Comparison of ENCODE assay signal across 6 cellular contexts in genomic region chr2:5628484-5628883, GRCh38.
A peak's percentile ranks its signal among the peaks of the same experiment; 100 is the strongest.
DNase-seq lines count a peak whose midpoint lies in the region; ATAC-seq, FAIRE-seq and TF ChIP-seq lines count a peak whose summit lies in the region.
"Not testable (repeated sequence)": the region's sequence is repeated elsewhere in the genome, so short reads cannot be mapped to it uniquely, and the experiment has no call there.

No MANE protein-coding gene starts in this region.

- not testable (repeated sequence) for H3K56ac ChIP-seq in H1 (replicated peaks; ENCODE audit: insufficient read length, low read depth, low read length)

- TF ChIP-seq CTCF in astrocyte (IDR thresholded peaks at IDR 0.05; ENCODE audit: insufficient read depth, low read depth, low read length); H1 (IDR thresholded peaks at IDR 0.05; ENCODE audit: control extremely low read depth in 1 of 3, insufficient read depth in 1 of 3, low read depth in 1 of 3, low read length in 3 of 3); psoas muscle (IDR thresholded peaks at IDR 0.05): not testable (repeated sequence)

- not testable (repeated sequence) for H3K4me2 ChIP-seq in astrocyte (ENCODE audit: low read length); H1 (ENCODE audit: insufficient read depth in 1 of 2, low read depth in 2 of 2, low read length in 2 of 2); skeletal muscle satellite cell (ENCODE audit: low read length)

- H3K14ac ChIP-seq in H1 (ENCODE audit: insufficient read length), result not testable (repeated sequence)

- not testable (repeated sequence) for DNase-seq in H54 (ENCODE audit: insufficient read length, low spot score); RCC 7860 (ENCODE audit: low spot score); astrocyte (ENCODE audit: low read depth); H1 (ENCODE audit: low read depth in 1 of 2, low spot score in 2 of 2); psoas muscle

- H3K27ac ChIP-seq in astrocyte (ENCODE audit: low read depth, low read length); H1 (ENCODE audit: low read depth, low read length): not testable (repeated sequence)
- H3K27ac ChIP-seq in psoas muscle, result peak overlapping the region; percentile 60

- TF ChIP-seq EP300 in H1 (IDR thresholded peaks at IDR 0.05; ENCODE audit: borderline replicate concordance in 1 of 2, low read depth in 2 of 2, low read length in 2 of 2), result not testable (repeated sequence)

- H4K20me1 ChIP-seq in astrocyte (ENCODE audit: insufficient read depth, low read length); H1 (replicated peaks in 1 of 2; ENCODE audit: control insufficient read depth in 1 of 2, insufficient read depth in 2 of 2, low read length in 2 of 2): not testable (repeated sequence)

- TF ChIP-seq POLR2A in H54 (IDR thresholded peaks at IDR 0.05; ENCODE audit: low read depth, low read length); H1 (IDR thresholded peaks at IDR 0.05; ENCODE audit: control extremely low read depth in 1 of 2, low read depth in 2 of 2, low read length in 2 of 2): not testable (repeated sequence)

- H3K79me1 ChIP-seq in H1 (ENCODE audit: low read depth, low read length), result not testable (repeated sequence)

- not testable (repeated sequence) for H2BK20ac ChIP-seq in H1 (ENCODE audit: low read length)

- not testable (repeated sequence) for H3K4me1 ChIP-seq in astrocyte (ENCODE audit: insufficient read depth, low read length); H1 (replicated peaks in 1 of 4; ENCODE audit: control insufficient read depth in 3 of 4, insufficient read depth in 4 of 4, low read length in 3 of 4); psoas muscle; skeletal muscle satellite cell (ENCODE audit: control insufficient read depth, insufficient read depth, low read length)

- not testable (repeated sequence) for H2BK12ac ChIP-seq in H1 (ENCODE audit: low read depth, low read length)

- H3K36me3 ChIP-seq in astrocyte (ENCODE audit: insufficient read depth, low read length); H1 (ENCODE audit: control insufficient read depth in 2 of 4, insufficient read depth in 4 of 4, low read length in 3 of 4); psoas muscle (ENCODE audit: insufficient read depth in 1 of 2, low read depth in 1 of 2); skeletal muscle satellite cell (ENCODE audit: insufficient read depth, low read length): not testable (repeated sequence)

- not testable (repeated sequence) for H3K4me3 Mint-ChIP-seq in astrocyte (ENCODE audit: unreplicated experiment)

- not testable (repeated sequence) for H4K91ac ChIP-seq in H1 (replicated peaks; ENCODE audit: insufficient read length, low read length)

- H4K8ac ChIP-seq in H1 (ENCODE audit: extremely low read depth, insufficient read depth, low read length), result not testable (repeated sequence)

- not testable (repeated sequence) for H3K9ac ChIP-seq in astrocyte (ENCODE audit: low read length); H1 (replicated peaks in 1 of 4; ENCODE audit: extremely low read depth in 1 of 4, low read depth in 3 of 4, low read length in 3 of 4)
- peak overlapping the region; percentile 60 for H3K9ac ChIP-seq in skeletal muscle satellite cell (ENCODE audit: low read depth, low read length)

- not testable (repeated sequence) for H3K9me3 ChIP-seq in astrocyte (ENCODE audit: insufficient read depth, low read depth, low read length); H1 (ENCODE audit: insufficient read depth in 2 of 2, low read depth in 1 of 2, low read length in 1 of 2); psoas muscle; skeletal muscle satellite cell (replicated peaks; ENCODE audit: low read length)

- not testable (repeated sequence) for H2AK5ac ChIP-seq in H1 (ENCODE audit: low read depth, low read length)

- not testable (repeated sequence) for H3K4ac ChIP-seq in H1 (replicated peaks; ENCODE audit: insufficient read length, low read depth, low read length)

- peak; percentile 98 for FAIRE-seq in H54 (lab: Jason Lieb, UNC)
- peak; percentile 63 for FAIRE-seq in RCC 7860 (lab: Jason Lieb, UNC)
- FAIRE-seq in astrocyte (lab: Jason Lieb, UNC), result peak; percentile 69
- FAIRE-seq in H1 (lab: Jason Lieb, UNC), result peak; percentile 60

- not testable (repeated sequence) for H3K27me3 ChIP-seq in astrocyte (ENCODE audit: insufficient read depth, low read length); H1 (replicated peaks in 1 of 4; ENCODE audit: control insufficient read depth in 3 of 4, extremely low read depth in 1 of 4, insufficient read depth in 3 of 4, low read length in 3 of 4); psoas muscle (ENCODE audit: insufficient read depth in 3 of 3, low read length in 2 of 3); skeletal muscle satellite cell (ENCODE audit: control insufficient read depth, insufficient read depth, low read length)

- H3K9me3 Mint-ChIP-seq in astrocyte (ENCODE audit: unreplicated experiment), result not testable (repeated sequence)

- H3K79me2 ChIP-seq in astrocyte (ENCODE audit: insufficient read depth, low read length); H1 (ENCODE audit: control insufficient read depth in 1 of 2, insufficient read depth in 2 of 2, low read length in 2 of 2): not testable (repeated sequence)

- not testable (repeated sequence) for H3K18ac ChIP-seq in H1 (ENCODE audit: extremely low read depth, low read length)

- H2BK120ac ChIP-seq in H1 (replicated peaks; ENCODE audit: low read depth, low read length), result not testable (repeated sequence)

- ATAC-seq in psoas muscle, result peak in 2 of 4 donors; percentile 57 to 70

- not testable (repeated sequence) for H3K27ac Mint-ChIP-seq in astrocyte (ENCODE audit: unreplicated experiment)

- H3K4me3 ChIP-seq in astrocyte (ENCODE audit: insufficient read depth, low read depth, low read length); H1 (ENCODE audit: extremely low read depth in 1 of 4, insufficient read depth in 2 of 4, low read depth in 3 of 4, low read length in 4 of 4); psoas muscle; skeletal muscle satellite cell (ENCODE audit: low read length): not testable (repeated sequence)

- H3K36me3 Mint-ChIP-seq in astrocyte (ENCODE audit: low read depth, unreplicated experiment), result not testable (repeated sequence)

- CTCF ChIA-PET in H1 (lab: Charles Lee; ENCODE audit: partially characterized antibody), result not testable (repeated sequence)

- not testable (repeated sequence) for TF ChIP-seq RAD21 in H1 (IDR thresholded peaks at IDR 0.05 in 1 of 2, conservative IDR thresholded peaks at IDR 0.05 in 1 of 2; ENCODE audit: low read depth in 2 of 2, low read length in 2 of 2)

- not testable (repeated sequence) for H3K4me1 Mint-ChIP-seq in astrocyte (ENCODE audit: low read depth, unreplicated experiment)

- not testable (repeated sequence) for H2AFZ ChIP-seq in astrocyte (ENCODE audit: low read depth, low read length); H1 (ENCODE audit: low read length)

- H3K23me2 ChIP-seq in H1 (ENCODE audit: low read depth, low read length), result not testable (repeated sequence)

- 100% methylated on average over 1 of the region's 6 CpGs; no CpG with 5 or more reads in 1 of the 2 experiments for WGBS in H1 (ENCODE audit: extremely low coverage in 1 of 2, insufficient coverage in 1 of 2, insufficient read length in 1 of 2, insufficient replicate concordance in 2 of 2, low coverage in 1 of 2, low lambda C conversion rate in 2 of 2, missing lambda C conversion rate in 1 of 2), 2 experiments
- WGBS in psoas muscle, 3 donors, result 2 to 23% (median 8%) methylated on average over 2 of the region's 6 CpGs

- not testable (repeated sequence) for H3K23ac ChIP-seq in H1 (ENCODE audit: insufficient read length)

- H2BK5ac ChIP-seq in H1 (ENCODE audit: low read depth, low read length), result not testable (repeated sequence)

- POLR2A ChIA-PET in H1 (lab: Charles Lee; ENCODE audit: partially characterized antibody), result not testable (repeated sequence)

- H2BK15ac ChIP-seq in H1 (ENCODE audit: low read length), result not testable (repeated sequence)

- H4K5ac ChIP-seq in H1 (ENCODE audit: insufficient read length, low read depth, low read length), result not testable (repeated sequence)

- H3K27me3 Mint-ChIP-seq in astrocyte (ENCODE audit: low read depth, unreplicated experiment), result not testable (repeated sequence)

- intact Hi-C loops in psoas muscle (cut with DNase I), result not testable (repeated sequence)
